8 cellular contexts compared by ENCODE assay signal in genomic region chr5:65926893-65927292, GRCh38. TPM values are rescaled to one million over a fixed set of nuclear protein-coding genes. Genes with fewer than 3 reads are reported as not detected.
DNase-seq lines count a peak whose midpoint lies in the region; ATAC-seq and TF ChIP-seq lines count a peak whose summit lies in the region.

No MANE protein-coding gene starts in this region.

- H3K4me2 ChIP-seq in neural cell (ENCODE audit: low read length), result peak overlapping the region; percentile 82

- H3F3A ChIP-seq in neural cell (ENCODE audit: insufficient read depth, low read length, poor library complexity, severe bottlenecking), result peaks cover 6% of the 10 kb centered on the region

- H3K4me3 Mint-ChIP-seq in activated T-cell treated with anti-CD3 and anti-CD28 coated beads, Interleukin-2, amount 50 U/mL, for 4 hours, result peak overlapping the region; percentile 96

- H3K9ac ChIP-seq in endocrine pancreas (ENCODE audit: control insufficient read depth, insufficient read depth, low read length) (peak overlapping the region; percentile 91), neural cell (ENCODE audit: low read length) (peak overlapping the region; percentile 97)

- H4K20me1 ChIP-seq in neural cell (ENCODE audit: insufficient read depth), result peaks cover 6% of the 10 kb centered on the region

- H3K4me1 Mint-ChIP-seq in activated T-cell treated with anti-CD3 and anti-CD28 coated beads, Interleukin-2, amount 50 U/mL, for 4 hours (ENCODE audit: low read depth), result peaks cover 43% of the 10 kb centered on the region

- H3K9me3 ChIP-seq in SJCRH30 (replicated peaks) (no peaks in the 10 kb centered on the region), endocrine pancreas (ENCODE audit: control insufficient read depth, low read length) (no peaks in the 10 kb centered on the region), neural cell (ENCODE audit: low read length) (no peaks in the 10 kb centered on the region)

- TF ChIP-seq EP300 in neural cell (conservative IDR thresholded peaks at IDR 0.05; ENCODE audit: poor library complexity, severe bottlenecking), result no peak

- H3K27me3 ChIP-seq in SJCRH30, result no peaks in the 10 kb centered on the region
- no peaks in the 10 kb centered on the region for H3K27me3 ChIP-seq in endocrine pancreas (ENCODE audit: control insufficient read depth, insufficient read depth, low read length)
- H3K27me3 ChIP-seq in neural cell (ENCODE audit: insufficient read depth, low read depth, low read length), result no peaks in the 10 kb centered on the region

- peaks cover 52% of the 10 kb centered on the region for H3K79me2 ChIP-seq in neural cell (replicated peaks; ENCODE audit: insufficient read depth, low read length)

- no peaks in the 10 kb centered on the region for H3K9me3 Mint-ChIP-seq in activated T-cell treated with anti-CD3 and anti-CD28 coated beads, Interleukin-2, amount 50 U/mL, for 4 hours

- H3K9me2 ChIP-seq in neural cell (ENCODE audit: insufficient read depth, low read length), result no peaks in the 10 kb centered on the region

- peak overlapping the region; percentile 92 for H3K27ac ChIP-seq in SJCRH30
- H3K27ac ChIP-seq in neural cell (ENCODE audit: low read length), result no peak overlapping the region

- no peak for TF ChIP-seq RAD21 in neural cell (conservative IDR thresholded peaks at IDR 0.05)

- DNase-seq in activated T-cell treated with anti-CD3 and anti-CD28 coated beads, Interleukin-2, amount 50 U/mL, for 4 hours, result no peak
- no peak for DNase-seq in activated T-cell treated with anti-CD3 and anti-CD28 coated beads for 4 hours
- DNase-seq in SJCRH30, result peak in 1 of 2 experiments; percentile 40
- DNase-seq in NCI-H1092 treated with DMSO at 0.1 percent for 48 hours (lab: John Stamatoyannopoulos, UW), result no peak
- no peak for DNase-seq in NK-92 (lab: John Stamatoyannopoulos, UW; ENCODE audit: unreplicated experiment)

- H3K4me3 ChIP-seq in SJCRH30 (peak overlapping the region; percentile 88), endocrine pancreas (ENCODE audit: control insufficient read depth, insufficient read depth, low read length) (peak overlapping the region; percentile 99), neural cell (ENCODE audit: low read length) (peak overlapping the region; percentile 85)

- no peaks in the 10 kb centered on the region for H3K27me3 Mint-ChIP-seq in activated T-cell treated with anti-CD3 and anti-CD28 coated beads, Interleukin-2, amount 50 U/mL, for 4 hours (ENCODE audit: low read depth)

- no peak for TF ChIP-seq CTCF in neural cell (IDR thresholded peaks at IDR 0.05; ENCODE audit: poor library complexity, severe bottlenecking)

- no peak overlapping the region for H2AFZ ChIP-seq in neural cell (ENCODE audit: low read depth, low read length)

- peaks cover 8% of the 10 kb centered on the region for H3K36me3 ChIP-seq in SJCRH30
- H3K36me3 ChIP-seq in endocrine pancreas (ENCODE audit: control insufficient read depth, insufficient read depth, low read length), result no peaks in the 10 kb centered on the region
- no peaks in the 10 kb centered on the region for H3K36me3 ChIP-seq in neural cell (ENCODE audit: insufficient read depth, low read length)

- H3K4me1 ChIP-seq in SJCRH30 (no peaks in the 10 kb centered on the region; the same call in 1 of the 2 replicates), endocrine pancreas (ENCODE audit: control insufficient read depth, insufficient read depth, low read length) (peaks cover 16% of the 10 kb centered on the region)

- no peak for ATAC-seq in activated T-cell treated with anti-CD3 and anti-CD28 coated beads, Interleukin-2, amount 50 U/mL, for 4 hours
- no peak for ATAC-seq in GM18868 (IDR thresholded peaks at IDR 0.05; ENCODE audit: unreplicated experiment)

- H3K36me3 Mint-ChIP-seq in activated T-cell treated with anti-CD3 and anti-CD28 coated beads, Interleukin-2, amount 50 U/mL, for 4 hours (ENCODE audit: insufficient read depth), result peaks cover 9% of the 10 kb centered on the region

TF ChIP-seq in neural cell, 6 proteins besides CTCF, POLR2A, EP300 and RAD21:
- no peak for TF ChIP-seq EZH2 (IDR thresholded peaks at IDR 0.05; ENCODE audit: borderline replicate concordance, insufficient read depth, low read length, poor library complexity, severe bottlenecking)
- no peak for TF ChIP-seq TAF1 (IDR thresholded peaks at IDR 0.05; ENCODE audit: low read depth)
- TF ChIP-seq, protein P1, sequence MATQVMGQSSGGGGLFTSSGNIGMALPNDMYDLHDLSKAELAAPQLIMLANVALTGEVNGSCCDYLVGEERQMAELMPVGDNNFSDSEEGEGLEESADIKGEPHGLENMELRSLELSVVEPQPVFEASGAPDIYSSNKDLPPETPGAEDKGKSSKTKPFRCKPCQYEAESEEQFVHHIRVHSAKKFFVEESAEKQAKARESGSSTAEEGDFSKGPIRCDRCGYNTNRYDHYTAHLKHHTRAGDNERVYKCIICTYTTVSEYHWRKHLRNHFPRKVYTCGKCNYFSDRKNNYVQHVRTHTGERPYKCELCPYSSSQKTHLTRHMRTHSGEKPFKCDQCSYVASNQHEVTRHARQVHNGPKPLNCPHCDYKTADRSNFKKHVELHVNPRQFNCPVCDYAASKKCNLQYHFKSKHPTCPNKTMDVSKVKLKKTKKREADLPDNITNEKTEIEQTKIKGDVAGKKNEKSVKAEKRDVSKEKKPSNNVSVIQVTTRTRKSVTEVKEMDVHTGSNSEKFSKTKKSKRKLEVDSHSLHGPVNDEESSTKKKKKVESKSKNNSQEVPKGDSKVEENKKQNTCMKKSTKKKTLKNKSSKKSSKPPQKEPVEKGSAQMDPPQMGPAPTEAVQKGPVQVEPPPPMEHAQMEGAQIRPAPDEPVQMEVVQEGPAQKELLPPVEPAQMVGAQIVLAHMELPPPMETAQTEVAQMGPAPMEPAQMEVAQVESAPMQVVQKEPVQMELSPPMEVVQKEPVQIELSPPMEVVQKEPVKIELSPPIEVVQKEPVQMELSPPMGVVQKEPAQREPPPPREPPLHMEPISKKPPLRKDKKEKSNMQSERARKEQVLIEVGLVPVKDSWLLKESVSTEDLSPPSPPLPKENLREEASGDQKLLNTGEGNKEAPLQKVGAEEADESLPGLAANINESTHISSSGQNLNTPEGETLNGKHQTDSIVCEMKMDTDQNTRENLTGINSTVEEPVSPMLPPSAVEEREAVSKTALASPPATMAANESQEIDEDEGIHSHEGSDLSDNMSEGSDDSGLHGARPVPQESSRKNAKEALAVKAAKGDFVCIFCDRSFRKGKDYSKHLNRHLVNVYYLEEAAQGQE (IDR thresholded peaks at IDR 0.05; ENCODE audit: borderline replicate concordance), result no peak
- TF ChIP-seq MXI1 (conservative IDR thresholded peaks at IDR 0.05; ENCODE audit: poor library complexity, severe bottlenecking), result no peak
- TF ChIP-seq SMC3 (conservative IDR thresholded peaks at IDR 0.05; ENCODE audit: poor library complexity), result no peak
- no peak for TF ChIP-seq POLR2AphosphoS5 (IDR thresholded peaks at IDR 0.05)

RNA-seq across cellular contexts. Expression of gene ERBIN, which starts 0.5 kb away (rescaled TPM):
- 10 to 100 TPM; 27.6 to 33.3 (median 28.2) TPM for total RNA-seq in activated T-cell treated with anti-CD3 and anti-CD28 coated beads, Interleukin-2, amount 50 U/mL, for 4 hours
- 70.6 and 71.5 TPM in 2 replicates for total RNA-seq in SJCRH30 (2014; rRNA removed; shearing (Covaris generic))
- polyA plus RNA-seq in neural cell, result 28.4 and 32.7 TPM in 2 replicates
- 110 and 118 TPM in 2 replicates for polyA minus RNA-seq in neural cell
